In genomic region chr7:562789-563628, GRCh38 we compare ENCODE assay signal across 21 cellular contexts. TPM values are rescaled to one million over a fixed set of nuclear protein-coding genes. Genes with fewer than 3 reads are reported as not detected.
DNase-seq lines count a peak whose midpoint lies in the region; ATAC-seq and TF ChIP-seq lines count a peak whose summit lies in the region.
"Had no signal": no experiment of that assay in that cellular context is flagged by ENCODE, and none has a peak within 500 bp of the region (broad histone marks: within the 10 kb centered on the region; RNA-seq: fewer than 3 reads in every experiment).

No MANE protein-coding gene starts in this region.

- H3K4me1 Mint-ChIP-seq in WTC11 (no peaks in the 10 kb centered on the region), nephron (peaks cover 33% of the 10 kb centered on the region)
- H3K4me1 Mint-ChIP-seq: CD14-positive monocyte had no signal

- TF ChIP-seq CTCF in WTC11 (IDR thresholded peaks at IDR 0.05) (no peak), nephron (IDR thresholded peaks at IDR 0.05; ENCODE audit: unreplicated experiment in 3 of 3) (no peak)

- no peaks in the 10 kb centered on the region for H3K27me3 ChIP-seq in right cardiac atrium (ENCODE audit: control insufficient read depth, insufficient read depth)
- H3K27me3 ChIP-seq: Peyer's patch had no signal

- POLR2A ChIA-PET in WTC11 (lab: Charles Lee): no interaction called here

- no peak overlapping the region for H3K4me3 Mint-ChIP-seq in WTC11
- H3K4me3 Mint-ChIP-seq in nephron: peak overlapping the region; percentile 74 to 75 (median 75)
- H3K4me3 Mint-ChIP-seq: CD14-positive monocyte had no signal

- WGBS in right cardiac atrium: 93% methylated on average over 17 of the region's 17 CpGs

- no peaks in the 10 kb centered on the region for H3K4me1 ChIP-seq in right cardiac atrium (ENCODE audit: control insufficient read depth, insufficient read depth, low read length)

- no peak overlapping the region for H3K27ac ChIP-seq in right cardiac atrium (ENCODE audit: low read length)
- H3K27ac ChIP-seq: Peyer's patch had no signal

- H3K27ac Mint-ChIP-seq in WTC11: peak overlapping the region; percentile 82
- peak overlapping the region; percentile 67 to 93 (median 81) for H3K27ac Mint-ChIP-seq in nephron

- H3K36me3 Mint-ChIP-seq in WTC11: no peaks in the 10 kb centered on the region
- H3K36me3 Mint-ChIP-seq in nephron (ENCODE audit: low read depth): no peaks in the 10 kb centered on the region
- H3K36me3 Mint-ChIP-seq: CD14-positive monocyte had no signal

- CTCF ChIA-PET in WTC11 (lab: Charles Lee): no interaction called here

- no peak overlapping the region for H3K4me3 ChIP-seq in right cardiac atrium (ENCODE audit: low read length)
- H3K4me3 ChIP-seq: K562, Peyer's patch had no signal

- H3K27me3 Mint-ChIP-seq in WTC11 (ENCODE audit: low read depth) (no peaks in the 10 kb centered on the region), nephron (ENCODE audit: low read depth) (no peaks in the 10 kb centered on the region)

- no peak for ATAC-seq in right cardiac atrium
- no peak for ATAC-seq in Right ventricle myocardium superior (ENCODE audit: poor library complexity)
- ATAC-seq in WTC11: no peak
- ATAC-seq in HG03108 (IDR thresholded peaks at IDR 0.05; ENCODE audit: unreplicated experiment): no peak
- ATAC-seq: K562 had no signal

- intact Hi-C loops in right cardiac atrium (cut with DNase I) (no loop called here), Right ventricle myocardium superior (cut with DNase I) (no loop called here)

- H3K9me3 Mint-ChIP-seq in WTC11 (no peaks in the 10 kb centered on the region), nephron (no peaks in the 10 kb centered on the region)

- H3K9me3 ChIP-seq in right cardiac atrium (ENCODE audit: control insufficient read depth, low read length): no peaks in the 10 kb centered on the region
- H3K9me3 ChIP-seq: Peyer's patch had no signal

- DNase-seq in right cardiac atrium: peak in 2 of 3 donors; percentile 28 to 40
- no peak for DNase-seq in Right ventricle myocardium superior
- DNase-seq in WTC11 (ENCODE audit: low spot score): no peak
- DNase-seq in globus pallidus (ENCODE audit: low spot score): no peak
- DNase-seq in stimulated activated CD4-positive, alpha-beta T cell treated with anti-CD3 and anti-CD28 coated beads, Interleukin-4, amount 100 ng/mL, for 24 hours: no peak
- DNase-seq: ACHN; COR-L47; DMS 273 treated with DMSO at 0.1 percent for 48 hours; HCEC 1CT; NCI-H1092 treated with DMSO at 0.1 percent for 48 hours; NCI-H146; NCI-H2029 treated with DMSO at 0.1 percent for 48 hours; NCI-H2171; NCI-H446 treated with DMSO at 0.1 percent for 48 hours; NCI-H69; NK-92 treated with Interleukin-12 subunit alpha and Interleukin-12 subunit beta, amount 100 ng/mL, for 24 hours; Peyer's patch had no signal

TF ChIP-seq in WTC11, 78 proteins besides CTCF, POLR2A, EP300 and RAD21:
- TF ChIP-seq IRF2 (CRISPR knock-in tag; IDR thresholded peaks at IDR 0.05; ENCODE audit: borderline replicate concordance, low read depth): no peak
- no peak for TF ChIP-seq NR3C1 (CRISPR knock-in tag; conservative IDR thresholded peaks at IDR 0.05; ENCODE audit: low read depth)
- TF ChIP-seq PREB (CRISPR knock-in tag; IDR thresholded peaks at IDR 0.05; ENCODE audit: borderline replicate concordance): no peak
- TF ChIP-seq ZSCAN18 (CRISPR knock-in tag; IDR thresholded peaks at IDR 0.05): no peak
- TF ChIP-seq SMAD4 (CRISPR knock-in tag; IDR thresholded peaks at IDR 0.05): no peak
- no peak for TF ChIP-seq ZBTB21 (CRISPR knock-in tag; IDR thresholded peaks at IDR 0.05; ENCODE audit: borderline replicate concordance)
- TF ChIP-seq OVOL2 (CRISPR knock-in tag; IDR thresholded peaks at IDR 0.05; ENCODE audit: borderline replicate concordance): no peak
- TF ChIP-seq ATF1 (CRISPR knock-in tag; IDR thresholded peaks at IDR 0.05): no peak
- TF ChIP-seq TCF7 (CRISPR knock-in tag; IDR thresholded peaks at IDR 0.05; ENCODE audit: low read depth): no peak
- TF ChIP-seq IRF1 (CRISPR knock-in tag; IDR thresholded peaks at IDR 0.05): no peak

RNA-seq across cellular contexts. Expression of gene PDGFA, which starts 43.4 kb away (rescaled TPM):
- 10 to 100 TPM; 32.2 to 44.3 (median 38.4) TPM for total RNA-seq in right cardiac atrium
- polyA plus RNA-seq in right cardiac atrium: 18.3 TPM
- total RNA-seq in Right ventricle myocardium superior: 34.5 TPM
- total RNA-seq in WTC11 (2021): 114 to 131 TPM (median 129 TPM) in 3 replicates

Comparison
In these comparisons a context has a peak if more than half of its experiments do, and no peak if none do; other contexts are left out.
1. DNase-seq: peak in right cardiac atrium (2 of 3); none in Right ventricle myocardium superior (single experiment), WTC11 (single experiment), globus pallidus (single experiment) and stimulated activated CD4-positive, alpha-beta T cell treated with anti-CD3 and anti-CD28 coated beads, Interleukin-4, amount 100 ng/mL, for 24 hours (single experiment).